ENCODE assay signal across 8 cellular contexts in genomic region chr19:16778796-16779411, GRCh38. TPM values are rescaled to one million over a fixed set of nuclear protein-coding genes. Genes with fewer than 3 reads are reported as not detected.
DNase-seq lines count a peak whose midpoint lies in the region; ATAC-seq and TF ChIP-seq lines count a peak whose summit lies in the region.

No MANE protein-coding gene starts in this region.

- H3K9me3 ChIP-seq in adrenal gland (replicated peaks in 1 of 3): no peaks in the 10 kb centered on the region

- intact Hi-C loops in adrenal gland (cut with DNase I): loop anchor here (5.0 to 10.0 kb wide), 3 partner anchors 123 to 506 kb away; partner anchors contain the start of gene ANKLE1 (in 1 of the 2)

- DNase-seq in DMS53 (lab: John Stamatoyannopoulos, UW) (peak; percentile 68), HT1080 (ENCODE audit: low read depth) (peak; percentile 74), SK-N-DZ (ENCODE audit: low spot score) (peak; percentile 52), adrenal gland (peak; percentile 57 to 87 (median 71)), iPS-NIHi7 (ENCODE audit: extremely low spot score) (peak; percentile 86)
- DNase-seq in stimulated activated CD4-positive, alpha-beta T cell treated with anti-CD3 and anti-CD28 coated beads, Interleukin-4, amount 100 ng/mL, for 48 hours (ENCODE audit: low read depth in 2 of 2): peak; percentile 23 to 41

- no peaks in the 10 kb centered on the region for H3K36me3 ChIP-seq in adrenal gland (replicated peaks in 1 of 2)

- TF ChIP-seq CTCF in adrenal gland (IDR thresholded peaks at IDR 0.05): peak; percentile 36 to 77 (median 68)

- H3K27ac ChIP-seq in adrenal gland: no peak overlapping the region

- no peak overlapping the region for H3K4me3 ChIP-seq in adrenal gland

- ATAC-seq in HG02852 (IDR thresholded peaks at IDR 0.05; ENCODE audit: unreplicated experiment) (no peak), HG03521 (IDR thresholded peaks at IDR 0.05; ENCODE audit: unreplicated experiment) (no peak)

- WGBS in adrenal gland, 4 donors: 63 to 81% (median 76%) methylated on average over 4 to 8 of the region's 8 CpGs

- H3K27me3 ChIP-seq in adrenal gland: no peaks in the 10 kb centered on the region

- H3K4me1 ChIP-seq in adrenal gland (replicated peaks in 1 of 2): no peaks in the 10 kb centered on the region

- no peak for TF ChIP-seq POLR2A in adrenal gland (IDR thresholded peaks at IDR 0.05)

RNA-seq across cellular contexts. Expression of gene SIN3B, which starts 50.3 kb away (rescaled TPM):
- total RNA-seq in HT1080 (2014; rRNA removed; shearing (Covaris generic)): 14.6 and 20.0 TPM in 2 replicates
- polyA plus RNA-seq in HT1080 (2015; cell fraction: cytosol; rRNA removed): 19.0 and 19.7 TPM in 2 replicates
- polyA plus RNA-seq in HT1080 (2015; cell fraction: nucleus; rRNA removed): 61.9 and 78.8 TPM in 2 replicates
- polyA plus RNA-seq in SK-N-DZ (2014; cell fraction: cytosol; rRNA removed): 17.0 and 18.3 TPM in 2 replicates
- 39.3 and 106 TPM in 2 replicates for polyA plus RNA-seq in SK-N-DZ (2014; cell fraction: nucleus; rRNA removed)
- total RNA-seq in adrenal gland: 10 to 100 TPM; 25.5 to 72.3 (median 35.9) TPM
- 100 to 1,000 TPM in 1 of 3 donors, 10 to 100 TPM in 2; 30.1 to 133 (median 56.7) TPM for polyA plus RNA-seq in adrenal gland

RNA-seq across cellular contexts. Expression of gene NWD1, which starts 59.3 kb away (rescaled TPM):
- not detected in 2 replicates for total RNA-seq in HT1080 (2014; rRNA removed; shearing (Covaris generic))
- polyA plus RNA-seq in HT1080 (2015; cell fraction: cytosol; rRNA removed): 0.01 TPM in 1 of 2 replicates, not detected in the other
- polyA plus RNA-seq in HT1080 (2015; cell fraction: nucleus; rRNA removed): 0.03 and 0.08 TPM in 2 replicates
- not detected in 2 replicates for polyA plus RNA-seq in SK-N-DZ (2014; cell fraction: cytosol; rRNA removed)
- not detected in 2 replicates for polyA plus RNA-seq in SK-N-DZ (2014; cell fraction: nucleus; rRNA removed)
- under 1 TPM in 1 of 8 donors, not detected in 7; 0.04 TPM for total RNA-seq in adrenal gland
- polyA plus RNA-seq in adrenal gland: not detected

Comparison
In these comparisons a context has a peak if more than half of its experiments do, and no peak if none do; other contexts are left out.
1. DNase-seq: peak in every context shown above with its lines; median percentile 86 in iPS-NIHi7; 74 in HT1080; 71 in adrenal gland; 68 in DMS53; 52 in SK-N-DZ; 32 in stimulated activated CD4-positive, alpha-beta T cell treated with anti-CD3 and anti-CD28 coated beads, Interleukin-4, amount 100 ng/mL, for 48 hours.